10 cellular contexts compared by ENCODE assay signal in the genomic region with DNA sequence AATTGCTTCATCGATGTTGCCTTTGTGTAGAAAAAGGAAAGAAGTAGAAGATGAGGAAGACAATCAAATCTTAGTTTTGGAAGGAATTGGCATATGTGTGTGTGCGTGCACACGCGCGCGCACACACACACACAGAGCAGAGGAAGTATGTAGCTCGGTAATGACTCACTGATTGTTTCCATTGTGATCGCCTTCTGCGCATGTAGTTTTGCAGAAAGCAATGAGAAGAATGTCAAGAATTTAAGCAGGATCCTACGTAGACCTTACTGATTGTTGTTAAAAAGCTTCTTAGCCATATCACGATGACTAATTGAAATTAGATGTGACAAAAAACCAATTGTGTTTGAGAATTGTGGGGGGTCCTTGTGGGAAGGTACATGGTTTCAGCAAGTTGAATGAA. TPM values are rescaled to one million over a fixed set of nuclear protein-coding genes. Genes with fewer than 3 reads are reported as not detected.
DNase-seq lines count a peak whose midpoint lies in the region; ATAC-seq and TF ChIP-seq lines count a peak whose summit lies in the region.
"Had no signal": no experiment of that assay in that cellular context is flagged by ENCODE, and none has a peak within 500 bp of the region (broad histone marks: within the 10 kb centered on the region; RNA-seq: fewer than 3 reads in every experiment).

No MANE protein-coding gene starts in this region.

- no peak for ATAC-seq in HG02970 (IDR thresholded peaks at IDR 0.05; ENCODE audit: low FRiP score, unreplicated experiment)
- no peak for ATAC-seq in HG02588 (IDR thresholded peaks at IDR 0.05; ENCODE audit: unreplicated experiment)
- ATAC-seq: K562 had no signal

- no peaks in the 10 kb centered on the region for H3K27me3 ChIP-seq in left ventricle myocardium inferior (ENCODE audit: low read depth)

- peaks cover 85% of the 10 kb centered on the region for H3K4me1 ChIP-seq in left ventricle myocardium inferior

- no peak overlapping the region for H3K4me3 ChIP-seq in left ventricle myocardium inferior
- H3K4me3 ChIP-seq: K562 had no signal

- DNase-seq in HS-27A (ENCODE audit: low read depth) (peak; percentile 94), amniotic epithelial cell (ENCODE audit: low read depth) (peak; percentile 89), left ventricle myocardium inferior (no peak), retina (peak; percentile 61), cerebellum (ENCODE audit: low spot score) (no peak), GF-D8 (lab: John Stamatoyannopoulos, UW) (no peak)

- intact Hi-C loops in left ventricle myocardium inferior (cut with micrococcal nuclease): no loop called here

- H3K36me3 ChIP-seq in left ventricle myocardium inferior: no peaks in the 10 kb centered on the region

- H3K9me3 ChIP-seq in left ventricle myocardium inferior (replicated peaks): no peaks in the 10 kb centered on the region

- H3K27ac ChIP-seq in left ventricle myocardium inferior (replicated peaks): peak overlapping the region; percentile 49

- TF ChIP-seq CTCF in left ventricle myocardium inferior (IDR thresholded peaks at IDR 0.05; ENCODE audit: borderline replicate concordance): no peak

RNA-seq across cellular contexts. Expression of a gene that starts 12.8 kb away (rescaled TPM):
- total RNA-seq in left ventricle myocardium inferior (382 TPM), cerebellum (50.8 TPM)
- total RNA-seq: G401 had no signal

Comparison
In these comparisons a context has a peak if more than half of its experiments do, and no peak if none do; other contexts are left out.
1. DNase-seq: peak in HS-27A (single experiment), amniotic epithelial cell (single experiment) and retina (single experiment); none in left ventricle myocardium inferior (single experiment), cerebellum (single experiment) and GF-D8 (single experiment).